Comparison of ENCODE assay signal across 19 cellular contexts in the genomic region with DNA sequence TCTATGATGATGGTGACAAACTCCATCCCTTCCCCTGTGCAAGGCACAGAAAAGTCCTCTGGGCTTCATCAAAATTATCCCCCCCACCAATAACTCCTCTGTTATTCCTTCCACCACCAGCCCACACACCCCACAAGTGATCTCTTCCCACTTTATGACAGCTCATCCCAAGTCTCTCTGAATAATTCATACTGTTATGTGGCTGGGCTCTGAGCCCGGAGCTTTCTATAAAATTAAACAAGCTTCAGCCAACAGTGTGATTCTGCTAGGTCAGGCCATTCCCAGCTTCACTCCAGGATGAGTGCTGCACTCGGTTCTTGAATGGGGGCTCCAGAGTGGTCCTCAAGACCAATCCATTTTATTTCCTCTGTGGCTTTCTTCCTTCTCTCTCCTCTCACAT.
DNase-seq lines count a peak whose midpoint lies in the region; ATAC-seq and TF ChIP-seq lines count a peak whose summit lies in the region.
"Had no signal": no experiment of that assay in that cellular context is flagged by ENCODE, and none has a peak within 500 bp of the region (broad histone marks: within the 10 kb centered on the region; RNA-seq: fewer than 3 reads in every experiment).

No MANE protein-coding gene starts in this region.

- H3K27ac ChIP-seq in IMR-90 (ENCODE audit: insufficient read depth, low read length) (no peak overlapping the region), fibroblast of lung (ENCODE audit: insufficient read depth, low read length) (no peak overlapping the region)
- H3K27ac ChIP-seq: A549; BLaER1 treated with 17β-estradiol and CSF1 and Interleukin-3, amounts not matched to agents 10 nM and 100 nM; HL-60; PC-9 had no signal

- POLR2A ChIA-PET in IMR-90 (lab: Charles Lee; ENCODE audit: unreplicated experiment) = no interaction called here

- BruUV-seq in IMR-90 (replicated peaks; lab: Mats Ljungman, UMichigan) = no TSS peak

- H2AK9ac ChIP-seq in IMR-90 (replicated peaks; ENCODE audit: low read depth, low read length, poor library complexity) = no peak overlapping the region

- H3K4ac ChIP-seq in IMR-90 (ENCODE audit: low read depth, low read length) = peak overlapping the region; percentile 55; the same call in 1 of the 2 replicates

- H3K56ac ChIP-seq in IMR-90 (ENCODE audit: extremely low read depth, insufficient read depth, low read length) = no peak overlapping the region

- no peaks in the 10 kb centered on the region for H3K79me2 ChIP-seq in fibroblast of lung (ENCODE audit: control insufficient read depth, insufficient read depth, low read length)

- H3K18ac ChIP-seq in IMR-90 (ENCODE audit: low read depth, low read length) = no peak overlapping the region; the same call in 1 of the 2 replicates

- CTCF ChIA-PET in IMR-90 (lab: Yijun Ruan, JAX) = interaction anchor here (0.7 to 1.5 kb wide), 4 partner anchors 38 to 290 kb away, joined by 3 to 5 read pairs (median 4); no protein-coding TSS in a partner anchor

- peak overlapping the region; percentile 68 for H3K27ac Mint-ChIP-seq in nephron progenitor cell
- H3K27ac Mint-ChIP-seq: CD8-positive, alpha-beta memory T cell had no signal

- peak overlapping the region; percentile 51; the same call in 1 of the 2 replicates for H4K91ac ChIP-seq in IMR-90 (ENCODE audit: insufficient read depth, low read depth, low read length)

- H3K9me3 ChIP-seq in IMR-90 (ENCODE audit: control insufficient read depth, insufficient read depth, low read length) (no peaks in the 10 kb centered on the region), fibroblast of lung (ENCODE audit: control insufficient read depth, insufficient read depth, low read depth, low read length) (no peaks in the 10 kb centered on the region)
- H3K9me3 ChIP-seq: A549 had no signal

- TF ChIP-seq RAD21 in IMR-90 (IDR thresholded peaks at IDR 0.05; ENCODE audit: low read length) = no peak

- peak overlapping the region; percentile 43; the same call in 1 of the 2 replicates for H3K14ac ChIP-seq in IMR-90 (replicated peaks; ENCODE audit: low read depth, low read length)

- H3K9me3 Mint-ChIP-seq in nephron progenitor cell = no peaks in the 10 kb centered on the region
- H3K9me3 Mint-ChIP-seq: CD8-positive, alpha-beta memory T cell had no signal

- WGBS in IMR-90 (ENCODE audit: extremely low coverage in 2 of 2, insufficient read length in 1 of 2), 2 experiments = 10% methylated on average over 2 of the region's 2 CpGs; no CpG with 5 or more reads in 1 of the 2 experiments

- no peaks in the 10 kb centered on the region for H4K20me1 ChIP-seq in IMR-90 (ENCODE audit: insufficient read depth, low read length)
- no peaks in the 10 kb centered on the region for H4K20me1 ChIP-seq in fibroblast of lung (ENCODE audit: control insufficient read depth, extremely low read depth, insufficient read depth, low read length)
- H4K20me1 ChIP-seq: BLaER1 treated with 17β-estradiol and CSF1 and Interleukin-3, amounts not matched to agents 10 nM and 100 nM had no signal

- no peaks in the 10 kb centered on the region for H3K79me1 ChIP-seq in IMR-90 (ENCODE audit: low read depth in 1 of 2, low read length in 2 of 2)

- H3K4me3 ChIP-seq in AG10803 (ENCODE audit: low read length) = no peak overlapping the region
- no peak overlapping the region for H3K4me3 ChIP-seq in IMR-90 (ENCODE audit: insufficient read depth, low read depth, low read length)
- no peak overlapping the region for H3K4me3 ChIP-seq in fibroblast of lung (replicated peaks in 1 of 4; ENCODE audit: control extremely low read depth in 1 of 4, insufficient read depth in 1 of 4, low read depth in 3 of 4, low read length in 4 of 4)
- H3K4me3 ChIP-seq: A549; BLaER1 treated with 17β-estradiol and CSF1 and Interleukin-3, amounts not matched to agents 10 nM and 100 nM; PC-9 had no signal

- peaks cover 23% of the 10 kb centered on the region for H3K27me3 Mint-ChIP-seq in nephron progenitor cell (ENCODE audit: low read depth, poor library complexity)

- H3K36me3 ChIP-seq in IMR-90 (ENCODE audit: control insufficient read depth, insufficient read depth, low read length) (no peaks in the 10 kb centered on the region), fibroblast of lung (ENCODE audit: control insufficient read depth, insufficient read depth, low read length) (no peaks in the 10 kb centered on the region)
- H3K36me3 ChIP-seq: BLaER1 treated with 17β-estradiol and CSF1 and Interleukin-3, amounts not matched to agents 10 nM and 100 nM had no signal

- no peak for TF ChIP-seq CTCF in AG10803 (conservative IDR thresholded peaks at IDR 0.05; ENCODE audit: low read length)
- no peak for TF ChIP-seq CTCF in IMR-90 (conservative IDR thresholded peaks at IDR 0.05; ENCODE audit: low read depth, low read length)
- TF ChIP-seq CTCF in fibroblast of lung (conservative IDR thresholded peaks at IDR 0.05 in 1 of 2, IDR thresholded peaks at IDR 0.05 in 1 of 2; ENCODE audit: low read depth in 1 of 2, low read length in 2 of 2) = no peak
- TF ChIP-seq CTCF in nephron progenitor cell (IDR thresholded peaks at IDR 0.05) = no peak

- peak overlapping the region; percentile 25; the same call in 1 of the 2 replicates for H2AK5ac ChIP-seq in IMR-90 (ENCODE audit: low read depth, low read length)

- in situ Hi-C loops in IMR-90 (cut with MboI; ENCODE audit: low sequenced_read_pairs) = loop anchor here (5.0 kb wide), 1 partner anchor 90 kb away; no protein-coding TSS in a partner anchor

- H2AFZ ChIP-seq in IMR-90 (replicated peaks; ENCODE audit: low read length, poor library complexity) = no peak overlapping the region
- no peak overlapping the region for H2AFZ ChIP-seq in fibroblast of lung (ENCODE audit: low read length)
- H2AFZ ChIP-seq: PC-9 had no signal

- no peak overlapping the region for H3K9ac ChIP-seq in IMR-90 (ENCODE audit: low read depth, low read length)
- no peak overlapping the region for H3K9ac ChIP-seq in fibroblast of lung (ENCODE audit: insufficient read depth, low read length)
- H3K9ac ChIP-seq: BLaER1 treated with 17β-estradiol and CSF1 and Interleukin-3, amounts not matched to agents 10 nM and 100 nM had no signal

- H3K4me1 ChIP-seq in IMR-90 (ENCODE audit: control insufficient read depth, insufficient read depth, low read length) (peaks cover 24% of the 10 kb centered on the region), fibroblast of lung (ENCODE audit: control insufficient read depth, extremely low read depth, insufficient read depth, low read length) (peaks cover 2% of the 10 kb centered on the region)

- no peak for TF ChIP-seq POLR2A in IMR-90 (IDR thresholded peaks at IDR 0.05; ENCODE audit: low read depth, low read length)

- H3K27me3 ChIP-seq in IMR-90 (ENCODE audit: control insufficient read depth, insufficient read depth, low read length) (no peaks in the 10 kb centered on the region), fibroblast of lung (ENCODE audit: control insufficient read depth, insufficient read depth, low read length) (no peaks in the 10 kb centered on the region)
- H3K27me3 ChIP-seq: BLaER1 treated with 17β-estradiol and CSF1 and Interleukin-3, amounts not matched to agents 10 nM and 100 nM had no signal

- H4K8ac ChIP-seq in IMR-90 (ENCODE audit: low read depth in 2 of 2, low read length in 2 of 2) = no peak overlapping the region

- no peaks in the 10 kb centered on the region for H3K36me3 Mint-ChIP-seq in nephron progenitor cell (ENCODE audit: low read depth)
- H3K36me3 Mint-ChIP-seq: CD8-positive, alpha-beta memory T cell had no signal

- no peak overlapping the region for H3K4me3 Mint-ChIP-seq in nephron progenitor cell
- H3K4me3 Mint-ChIP-seq: CD8-positive, alpha-beta memory T cell had no signal

- peak; percentile 64 for ATAC-seq in IMR-90 (ENCODE audit: low read depth)
- ATAC-seq in GM21528 (IDR thresholded peaks at IDR 0.05; ENCODE audit: low FRiP score, unreplicated experiment) = no peak
- ATAC-seq: A549 had no signal

- dilution Hi-C loops in IMR-90 (cut with HindIII; ENCODE audit: low sequenced_read_pairs, unreplicated experiment) = no loop called here

- intact Hi-C loops in IMR-90 (cut with micrococcal nuclease) = loop anchor here (5.0 to 10.0 kb wide), 3 partner anchors 35 to 673 kb away; a partner anchor contains a TSS

- H3K9me1 ChIP-seq in IMR-90 (ENCODE audit: insufficient read depth, low read length) = peaks cover 29% of the 10 kb centered on the region

- H2BK5ac ChIP-seq in IMR-90 (ENCODE audit: low read depth, low read length, poor library complexity, severe bottlenecking) = no peak overlapping the region

- DNase-seq in AG10803 (ENCODE audit: low read depth) (peak; percentile 29), IMR-90 (peak; percentile 59), fibroblast of lung (ENCODE audit: low read depth in 2 of 2) (peak; percentile 50 to 54), nephron progenitor cell (no peak), HUDEP-2 (lab: John Stamatoyannopoulos, UW; ENCODE audit: unreplicated experiment in 76 of 76) (no peak), NCI-H748 treated with DMSO at 0.1 percent for 48 hours (lab: John Stamatoyannopoulos, UW) (no peak), amniotic stem cell (lab: John Stamatoyannopoulos, UW) (no peak)
- DNase-seq: CD8-positive, alpha-beta memory T cell; DMS53; Kasumi-1; NCI-H1092 treated with DMSO at 0.1 percent for 48 hours; NCI-H146; NCI-H2081 treated with DMSO at 0.1 percent for 48 hours; NCI-H510A; PC-9 had no signal

- H3K4me2 ChIP-seq in IMR-90 (ENCODE audit: low read depth, low read length) (no peak overlapping the region), fibroblast of lung (ENCODE audit: extremely low read depth, insufficient read depth, low read length) (no peak overlapping the region)
- H3K4me2 ChIP-seq: A549; BLaER1 treated with 17β-estradiol and CSF1 and Interleukin-3, amounts not matched to agents 10 nM and 100 nM; PC-9 had no signal

- H2BK20ac ChIP-seq in IMR-90 (ENCODE audit: low read depth, low read length) = peak overlapping the region; percentile 73

- H2BK15ac ChIP-seq in IMR-90 (ENCODE audit: low read depth, low read length) = peak overlapping the region; percentile 24; the same call in 1 of the 3 replicates

- no peaks in the 10 kb centered on the region for H3K4me1 Mint-ChIP-seq in nephron progenitor cell
- H3K4me1 Mint-ChIP-seq: CD8-positive, alpha-beta memory T cell had no signal

- H2BK120ac ChIP-seq in IMR-90 (ENCODE audit: low read depth, low read length) = peak overlapping the region; percentile 60

- peak overlapping the region; percentile 60; the same call in 1 of the 2 replicates for H4K5ac ChIP-seq in IMR-90 (ENCODE audit: low read depth, low read length)

- no peak overlapping the region for H3K23ac ChIP-seq in IMR-90 (ENCODE audit: low read depth, low read length)

TF ChIP-seq in IMR-90, 13 proteins besides CTCF, POLR2A, EP300 and RAD21 (continues in another document):
- TF ChIP-seq SMC3 (IDR thresholded peaks at IDR 0.05; ENCODE audit: low read depth, low read length) (no peak), MAZ (IDR thresholded peaks at IDR 0.05; ENCODE audit: borderline replicate concordance, low read depth, low read length) (no peak)

Comparison
In these comparisons a context has a peak if more than half of its experiments do, and no peak if none do; other contexts are left out.
1. DNase-seq: peak in AG10803 (single experiment), IMR-90 (single experiment) and fibroblast of lung (2 of 2); none in nephron progenitor cell (single experiment), HUDEP-2 (0 of 76), NCI-H748 treated with DMSO at 0.1 percent for 48 hours (single experiment) and amniotic stem cell (single experiment).